Comparison of ENCODE assay signal across 21 cellular contexts in genomic region chr4:115219862-115220261, GRCh38.
"Had no signal": no experiment of that assay in that cellular context is flagged by ENCODE, and none has a peak within 500 bp of the region (broad histone marks: within the 10 kb centered on the region; RNA-seq: fewer than 3 reads in every experiment).

No MANE protein-coding gene starts in this region.

- H3K27me3 Mint-ChIP-seq: activated naive CD8-positive, alpha-beta T cell treated with anti-CD3 and anti-CD28 coated beads, Interleukin-2, amount 10 ng/mL, durations not matched to agents 7 days and 5 days had no signal

- H3K36me3 ChIP-seq: adrenal gland had no signal

- FAIRE-seq: K562, RCC 7860 had no signal

- H3K4me3 ChIP-seq: adrenal gland, K562 had no signal

- DNase-seq: activated CD4-positive, alpha-beta T cell treated with anti-CD3 and anti-CD28 coated beads for 4 hours; activated CD8-positive, alpha-beta memory T cell treated with anti-CD3 and anti-CD28 coated beads, Interleukin-2, amount 50 U/mL, for 48 hours; activated CD8-positive, alpha-beta T cell treated with anti-CD3 and anti-CD28 coated beads, Interleukin-2, amount 10 ng/mL, durations not matched to agents 7 days and 5 days; activated naive CD4-positive, alpha-beta T cell treated with anti-CD3 and anti-CD28 coated beads, Interleukin-2, amount 50 U/mL, for 16 hours; activated naive CD8-positive, alpha-beta T cell treated with anti-CD3 and anti-CD28 coated beads, Interleukin-2, amount 10 ng/mL, durations not matched to agents 7 days and 5 days; activated T-cell treated with anti-CD3 and anti-CD28 coated beads, Interleukin-2, amount 50 U/mL, for 1 hour; adrenal gland; anterior cingulate cortex; cerebellar nuclear complex; Karpas-422; NCI-H1048; NCI-H1417 treated with DMSO at 0.1 percent for 48 hours; NCI-H1694 treated with DMSO at 0.1 percent for 48 hours; NCI-H2029 treated with DMSO at 0.1 percent for 48 hours; NCI-H2171; NCI-H2227 treated with DMSO at 0.1 percent for 48 hours; NCI-H446 treated with DMSO at 0.1 percent for 48 hours; NCI-H526 treated with DMSO at 0.1 percent for 48 hours had no signal

- H3K36me3 Mint-ChIP-seq: activated naive CD8-positive, alpha-beta T cell treated with anti-CD3 and anti-CD28 coated beads, Interleukin-2, amount 10 ng/mL, durations not matched to agents 7 days and 5 days had no signal

- H3K9me3 Mint-ChIP-seq: activated naive CD8-positive, alpha-beta T cell treated with anti-CD3 and anti-CD28 coated beads, Interleukin-2, amount 10 ng/mL, durations not matched to agents 7 days and 5 days; T-helper 1 cell treated with Interleukin-12 subunit alpha and Interleukin-12 subunit beta and Interleukin-4 antibody, amounts not matched to agents 30 μg/mL and 1 μg/mL, for 36 hours had no signal

- H3K9me3 ChIP-seq: adrenal gland had no signal

- H3K4me1 ChIP-seq: adrenal gland had no signal

- H3K4me3 Mint-ChIP-seq: activated CD8-positive, alpha-beta T cell treated with anti-CD3 and anti-CD28 coated beads, Interleukin-2, amount 10 ng/mL, durations not matched to agents 7 days and 5 days; activated naive CD8-positive, alpha-beta T cell treated with anti-CD3 and anti-CD28 coated beads, Interleukin-2, amount 10 ng/mL, durations not matched to agents 7 days and 5 days; T-helper 1 cell treated with Interleukin-12 subunit alpha and Interleukin-12 subunit beta and Interleukin-4 antibody, amounts not matched to agents 30 μg/mL and 1 μg/mL, for 36 hours had no signal

- H3K27me3 ChIP-seq: adrenal gland had no signal

- H3K4me1 Mint-ChIP-seq: activated naive CD8-positive, alpha-beta T cell treated with anti-CD3 and anti-CD28 coated beads, Interleukin-2, amount 10 ng/mL, durations not matched to agents 7 days and 5 days had no signal

- H3K27ac ChIP-seq: adrenal gland had no signal

- H3K27ac Mint-ChIP-seq: activated CD8-positive, alpha-beta T cell treated with anti-CD3 and anti-CD28 coated beads, Interleukin-2, amount 10 ng/mL, durations not matched to agents 7 days and 5 days; activated naive CD8-positive, alpha-beta T cell treated with anti-CD3 and anti-CD28 coated beads, Interleukin-2, amount 10 ng/mL, durations not matched to agents 7 days and 5 days; T-helper 1 cell treated with Interleukin-12 subunit alpha and Interleukin-12 subunit beta and Interleukin-4 antibody, amounts not matched to agents 30 μg/mL and 1 μg/mL, for 36 hours had no signal
